ENCODE assay signal across 8 cellular contexts in the genomic region with DNA sequence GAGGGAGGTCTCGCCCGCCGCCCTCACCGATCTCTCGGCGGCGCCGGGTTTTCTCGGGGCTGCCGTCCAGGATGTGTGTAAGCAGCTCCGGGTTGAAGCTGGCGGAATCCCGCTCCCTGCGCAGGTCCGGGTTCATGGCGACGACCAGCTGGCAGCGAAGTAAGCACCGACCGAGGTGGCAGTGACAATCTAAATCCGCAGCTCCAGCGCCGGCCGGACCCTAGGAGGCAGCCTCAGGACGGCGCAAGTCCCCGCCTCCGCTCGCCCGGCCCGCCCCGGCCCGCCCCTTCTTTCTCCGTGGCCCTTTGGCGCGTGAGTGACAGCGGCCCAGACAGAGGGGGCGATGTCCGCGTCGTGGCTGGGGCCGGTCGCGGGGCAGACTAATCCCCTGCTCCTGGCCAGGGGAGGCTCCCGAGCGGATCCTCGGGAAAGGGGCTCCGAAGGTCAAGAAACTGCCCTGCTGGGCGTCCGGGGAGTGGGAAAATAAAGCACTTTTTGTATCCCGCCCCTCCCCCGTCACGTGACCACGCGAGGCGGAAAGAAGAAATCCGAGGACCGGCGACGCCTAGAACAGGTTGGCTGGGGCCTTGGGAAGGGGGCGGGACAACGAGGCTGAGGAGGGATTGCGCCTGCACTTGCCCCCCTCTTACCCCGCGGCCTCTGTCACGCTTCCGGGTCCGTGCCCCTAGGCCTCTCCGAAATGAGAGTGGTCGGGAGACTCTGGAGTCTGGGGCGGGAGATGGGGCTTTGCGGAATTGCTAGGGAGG. TPM values are rescaled to one million over a fixed set of nuclear protein-coding genes. Genes with fewer than 3 reads are reported as not detected.
DNase-seq lines count a peak whose midpoint lies in the region; ATAC-seq and TF ChIP-seq lines count a peak whose summit lies in the region.

Gene ACOX1, minus strand, starts transcription at position 229 of the 767 bp plus-strand sequence. Its CDS starts 93 bp downstream, at position 136.
Gene TEN1, plus strand, starts transcription at position 303 of the 767 bp plus-strand sequence. CDS start 6,953 bp downstream, outside the sequence.

- H3K27ac Mint-ChIP-seq in activated T-cell treated with anti-CD3 and anti-CD28 coated beads, Interleukin-2, amount 50 U/mL, for 24 hours, result peak within 1 kb of the TSS; percentile 99

- H3K36me3 Mint-ChIP-seq in activated T-cell treated with anti-CD3 and anti-CD28 coated beads, Interleukin-2, amount 50 U/mL, for 24 hours (ENCODE audit: low read depth), result peaks cover 29% of the 10 kb centered on the region

- peaks cover 39% of the 10 kb centered on the region for H3K4me1 ChIP-seq in mucosa of stomach (ENCODE audit: control insufficient read depth, insufficient read depth, low read length)

- H3K27me3 Mint-ChIP-seq in activated T-cell treated with anti-CD3 and anti-CD28 coated beads, Interleukin-2, amount 50 U/mL, for 24 hours, result no peaks in the 10 kb centered on the region

- no peaks in the 10 kb centered on the region for H3K27me3 ChIP-seq in mucosa of stomach (ENCODE audit: control insufficient read depth, insufficient read depth, low read length)

- no peaks in the 10 kb centered on the region for H3K9me3 Mint-ChIP-seq in activated T-cell treated with anti-CD3 and anti-CD28 coated beads, Interleukin-2, amount 50 U/mL, for 24 hours

- ATAC-seq in GM21619 (IDR thresholded peaks at IDR 0.05; ENCODE audit: unreplicated experiment), result peak; percentile 82

- H3K4me3 Mint-ChIP-seq in activated T-cell treated with anti-CD3 and anti-CD28 coated beads, Interleukin-2, amount 50 U/mL, for 24 hours, result peak within 1 kb of the TSS; percentile 97

- peak within 1 kb of the TSS; percentile 99 for H3K9ac ChIP-seq in mucosa of stomach (ENCODE audit: low read length)

- no peaks in the 10 kb centered on the region for H3K9me3 ChIP-seq in mucosa of stomach (ENCODE audit: control insufficient read depth, low read length)

- peak; percentile 88 for TF ChIP-seq POLR2A in erythroblast (IDR thresholded peaks at IDR 0.05; ENCODE audit: low read length)

- H3K4me3 ChIP-seq in mucosa of stomach (ENCODE audit: low read length), result peak within 1 kb of the TSS; percentile 71

- H3K36me3 ChIP-seq in mucosa of stomach (ENCODE audit: control insufficient read depth, insufficient read depth, low read length), result no peaks in the 10 kb centered on the region

- DNase-seq in DMS53 (lab: John Stamatoyannopoulos, UW) (peak; percentile 99), KBM-7 (peak; percentile 97), erythroblast (lab: John Stamatoyannopoulos, UW) (peak; percentile 93 to 94)
- peak; percentile 96 for DNase-seq in activated T-cell treated with anti-CD3 and anti-CD28 coated beads, Interleukin-2, amount 50 U/mL, for 24 hours
- DNase-seq in stimulated activated CD8-positive, alpha-beta memory T cell treated with anti-CD3 and anti-CD28 coated beads, Interleukin-7, amount 100 ng/mL, for 1 hour (ENCODE audit: low read depth in 2 of 2), result peak; percentile 90 to 93

- H3K4me1 Mint-ChIP-seq in activated T-cell treated with anti-CD3 and anti-CD28 coated beads, Interleukin-2, amount 50 U/mL, for 24 hours (ENCODE audit: low read depth), result peaks cover 47% of the 10 kb centered on the region

- in situ Hi-C loops in KBM-7 (cut with MboI; ENCODE audit: low pct_unique_long_range_greater_than_20kb, low sequenced_read_pairs), result no loop called here

TF ChIP-seq in PFSK-1, 5 proteins besides CTCF, POLR2A, EP300 and RAD21:
- peak; percentile 87 for TF ChIP-seq POLR2AphosphoS5 (IDR thresholded peaks at IDR 0.05; ENCODE audit: low read depth, low read length)
- TF ChIP-seq SIN3A (IDR thresholded peaks at IDR 0.05; ENCODE audit: borderline replicate concordance, insufficient read depth, low read length), result peak; percentile 60; the same call in 1 of the 2 replicates
- peak; percentile 87; the same call in 1 of the 2 replicates for TF ChIP-seq TAF1 (IDR thresholded peaks at IDR 0.05; ENCODE audit: borderline replicate concordance, insufficient read depth, low read length)
- TF ChIP-seq FOXP2 (optimal IDR thresholded peaks at IDR 0.05; ENCODE audit: borderline replicate concordance, extremely low read depth, extremely low read length, insufficient read depth), result peak; percentile 79
- TF ChIP-seq REST (IDR thresholded peaks at IDR 0.05; ENCODE audit: insufficient read depth in 1 of 2, low read depth in 2 of 2, low read length in 2 of 2), result no peak; a peak in 1 of 4 replicates
TF ChIP-seq in PFSK-1: peak in this region for 4.

RNA-seq across cellular contexts. Expression of gene ACOX1, which starts in this region (rescaled TPM):
- 16.4 TPM for polyA plus RNA-seq in PFSK-1 (2012; ENCODE audit: insufficient read length, low read depth)

RNA-seq across cellular contexts. Expression of gene TEN1, which starts in this region (rescaled TPM):
- polyA plus RNA-seq in PFSK-1 (2012; ENCODE audit: insufficient read length, low read depth), result 10.5 TPM

Comparison
In these comparisons a context has a peak if more than half of its experiments do, and no peak if none do; other contexts are left out.
1. Peak in every context shown above with its lines: DNase-seq, ATAC-seq and H3K4me3 ChIP-seq.